ENCODE assay signal across 8 cellular contexts in genomic region chr5:151123897-151124751, GRCh38. TPM values are rescaled to one million over a fixed set of nuclear protein-coding genes. Genes with fewer than 3 reads are reported as not detected.
DNase-seq lines count a peak whose midpoint lies in the region; ATAC-seq lines count a peak whose summit lies in the region.

No MANE protein-coding gene starts in this region.

- peaks cover 60% of the 10 kb centered on the region for H3K36me3 Mint-ChIP-seq in activated naive CD4-positive, alpha-beta T cell treated with anti-CD3 and anti-CD28 coated beads for 36 hours (ENCODE audit: low read depth)
- H3K36me3 Mint-ChIP-seq in memory B cell, result peaks cover 42% of the 10 kb centered on the region

- H3K27ac Mint-ChIP-seq in activated naive CD4-positive, alpha-beta T cell treated with anti-CD3 and anti-CD28 coated beads for 36 hours, result peak overlapping the region; percentile 90
- peak overlapping the region; percentile 90 for H3K27ac Mint-ChIP-seq in memory B cell

- ATAC-seq in GM18508 (IDR thresholded peaks at IDR 0.05; ENCODE audit: insufficient read depth, unreplicated experiment) (peak; percentile 64), GM21737 (IDR thresholded peaks at IDR 0.05; ENCODE audit: unreplicated experiment) (peak; percentile 79), memory B cell (ENCODE audit: low read depth) (peak; percentile 91)

- peaks cover 55% of the 10 kb centered on the region for H3K4me1 Mint-ChIP-seq in activated naive CD4-positive, alpha-beta T cell treated with anti-CD3 and anti-CD28 coated beads for 36 hours (ENCODE audit: low read depth)
- H3K4me1 Mint-ChIP-seq in memory B cell, result peaks cover 29% of the 10 kb centered on the region

- H3K27me3 Mint-ChIP-seq in activated naive CD4-positive, alpha-beta T cell treated with anti-CD3 and anti-CD28 coated beads for 36 hours (ENCODE audit: low read depth), result no peaks in the 10 kb centered on the region
- no peaks in the 10 kb centered on the region for H3K27me3 Mint-ChIP-seq in memory B cell

- CTCF ChIA-PET in activated naive CD4-positive, alpha-beta T cell treated with anti-CD3 and anti-CD28 coated beads for 36 hours (lab: Charles Lee), result interaction anchor here (0.7 to 12.1 kb wide), 7 partner anchors 8 to 227 kb away, joined by 3 to 392 read pairs (median 7); partner anchors contain the start of gene ANXA6

- H3K4me3 Mint-ChIP-seq in activated naive CD4-positive, alpha-beta T cell treated with anti-CD3 and anti-CD28 coated beads for 36 hours, result no peak overlapping the region
- peak overlapping the region; percentile 83 for H3K4me3 Mint-ChIP-seq in memory B cell

- H3K9me3 Mint-ChIP-seq in activated naive CD4-positive, alpha-beta T cell treated with anti-CD3 and anti-CD28 coated beads for 36 hours, result no peaks in the 10 kb centered on the region
- H3K9me3 Mint-ChIP-seq in memory B cell, result no peaks in the 10 kb centered on the region

- DNase-seq in LHCN-M2 (ENCODE audit: low read depth) (peak; percentile 38), memory B cell (ENCODE audit: low spot score in 2 of 2) (peak; percentile 74 to 86), DMS79 treated with DMSO at 0.1 percent for 48 hours (lab: John Stamatoyannopoulos, UW) (no peak), HCEC 1CT (no peak), hippocampal formation (lab: John Stamatoyannopoulos, UW) (no peak)
- DNase-seq in activated naive CD4-positive, alpha-beta T cell treated with anti-CD3 and anti-CD28 coated beads for 36 hours, result peak; percentile 76

- intact Hi-C loops in activated naive CD4-positive, alpha-beta T cell treated with anti-CD3 and anti-CD28 coated beads for 36 hours (cut with micrococcal nuclease), result loop anchor here (2.0 kb wide), 1 partner anchor 45 kb away; no protein-coding TSS in a partner anchor

RNA-seq across cellular contexts. Expression of gene ANXA6, which starts 33.5 kb away (rescaled TPM):
- 777 and 795 TPM in 2 replicates for total RNA-seq in LHCN-M2 (2014; rRNA removed)
- polyA plus RNA-seq in LHCN-M2 (2012), result 870 TPM
- total RNA-seq in activated naive CD4-positive, alpha-beta T cell treated with anti-CD3 and anti-CD28 coated beads for 36 hours, result 100 to 1,000 TPM; 272 to 284 TPM

RNA-seq across cellular contexts. Expression of gene TNIP1, which starts 43.3 kb away (rescaled TPM):
- 151 and 186 TPM in 2 replicates for total RNA-seq in LHCN-M2 (2014; rRNA removed)
- polyA plus RNA-seq in LHCN-M2 (2012), result 248 TPM
- total RNA-seq in activated naive CD4-positive, alpha-beta T cell treated with anti-CD3 and anti-CD28 coated beads for 36 hours, result 100 to 1,000 TPM; 238 to 263 TPM

Comparison
In these comparisons a context has a peak if more than half of its experiments do, and no peak if none do; other contexts are left out.
1. DNase-seq: peak in LHCN-M2 (single experiment), activated naive CD4-positive, alpha-beta T cell treated with anti-CD3 and anti-CD28 coated beads for 36 hours (single experiment) and memory B cell (2 of 2); none in DMS79 treated with DMSO at 0.1 percent for 48 hours (single experiment), HCEC 1CT (single experiment) and hippocampal formation (0 of 2).
2. Peak in every context shown above with its lines, with median percentiles within 50 percentile points of each other: ATAC-seq.